ENCODE assay signal across 8 cellular contexts in genomic region chr6:158559895-158560786, GRCh38. TPM values are rescaled to one million over a fixed set of nuclear protein-coding genes. Genes with fewer than 3 reads are reported as not detected.
DNase-seq lines count a peak whose midpoint lies in the region; ATAC-seq and TF ChIP-seq lines count a peak whose summit lies in the region.

Gene TMEM181, plus strand, starts transcription at chr6:158560091. Its CDS starts 134 bp downstream, at chr6:158560225.

- H3K9ac ChIP-seq in NT2/D1 (ENCODE audit: insufficient read length, low read depth) = peak within 1 kb of the TSS; percentile 93

- TF ChIP-seq CTCF in CD8-positive, alpha-beta T cell (IDR thresholded peaks at IDR 0.05) = no peak
- no peak for TF ChIP-seq CTCF in endothelial cell (IDR thresholded peaks at IDR 0.05; ENCODE audit: unreplicated experiment)

- ATAC-seq in CD8-positive, alpha-beta T cell = peak; percentile 89
- ATAC-seq in GM19397 (IDR thresholded peaks at IDR 0.05; ENCODE audit: unreplicated experiment) = peak; percentile 86
- peak; percentile 85 for ATAC-seq in HG03571 (IDR thresholded peaks at IDR 0.05; ENCODE audit: unreplicated experiment)

- intact Hi-C loops in CD8-positive, alpha-beta T cell (cut with DNase I, micrococcal nuclease) = loop anchor here (1.0 to 5.0 kb wide), 7 partner anchors 24 to 1288 kb away; partner anchors contain the start of genes GTF2H5 (in 2 of the 2), SERAC1 (in 2 of the 2) and SYTL3 (in 1 of the 2)

- H3K4me1 Mint-ChIP-seq in CD8-positive, alpha-beta T cell (ENCODE audit: low read depth) = peaks cover 45% of the 10 kb centered on the region
- peaks cover 49% of the 10 kb centered on the region for H3K4me1 Mint-ChIP-seq in endothelial cell (ENCODE audit: unreplicated experiment)

- no peaks in the 10 kb centered on the region for H3K36me3 ChIP-seq in CD8-positive, alpha-beta T cell (ENCODE audit: insufficient read depth, low read length)
- peaks cover 24% of the 10 kb centered on the region for H3K36me3 ChIP-seq in NT2/D1 (ENCODE audit: insufficient read depth, insufficient read length, low read length)

- peaks cover 2% of the 10 kb centered on the region for H3K36me3 Mint-ChIP-seq in CD8-positive, alpha-beta T cell
- peaks cover 8% of the 10 kb centered on the region for H3K36me3 Mint-ChIP-seq in endothelial cell (ENCODE audit: low read depth, unreplicated experiment)

- CTCF ChIA-PET in CD8-positive, alpha-beta T cell (lab: Charles Lee) = interaction anchor here (0.9 kb wide), 1 partner anchor 131 kb away, joined by 3 read pairs; no protein-coding TSS in a partner anchor

- peak within 1 kb of the TSS; percentile 74 for H3K27ac ChIP-seq in CD8-positive, alpha-beta T cell (ENCODE audit: low read depth, low read length)

- no peaks in the 10 kb centered on the region for H3K27me3 Mint-ChIP-seq in CD8-positive, alpha-beta T cell (ENCODE audit: low read depth)
- H3K27me3 Mint-ChIP-seq in endothelial cell (ENCODE audit: unreplicated experiment) = peaks cover 14% of the 10 kb centered on the region

- peak within 1 kb of the TSS; percentile 90 for H3K27ac Mint-ChIP-seq in CD8-positive, alpha-beta T cell
- H3K27ac Mint-ChIP-seq in endothelial cell (ENCODE audit: unreplicated experiment) = peak within 1 kb of the TSS; percentile 83

- DNase-seq in CD8-positive, alpha-beta T cell = peak; percentile 72 to 92 (median 86)
- no peak for DNase-seq in NT2/D1 (ENCODE audit: low read depth, low spot score)
- DNase-seq in activated CD8-positive, alpha-beta memory T cell treated with anti-CD3 and anti-CD28 coated beads, Interleukin-2, amount 50 U/mL, for 4 hours = peak; percentile 92
- DNase-seq in endothelial cell (ENCODE audit: low spot score) = peak; percentile 86
- DNase-seq in middle frontal gyrus (ENCODE audit: extremely low spot score, low spot score) = peak; percentile 88
- peak; percentile 73 to 80 for DNase-seq in stimulated activated CD8-positive, alpha-beta memory T cell treated with anti-CD3 and anti-CD28 coated beads, Interleukin-2, amount 100 ng/mL, for 48 hours (ENCODE audit: low read depth in 2 of 2)

- no peaks in the 10 kb centered on the region for H3K9me3 ChIP-seq in CD8-positive, alpha-beta T cell (ENCODE audit: low read length)
- no peaks in the 10 kb centered on the region for H3K9me3 ChIP-seq in NT2/D1 (ENCODE audit: insufficient read depth, low read length)

- peak within 1 kb of the TSS; percentile 92 for H3K4me3 Mint-ChIP-seq in CD8-positive, alpha-beta T cell
- peak within 1 kb of the TSS; percentile 95 for H3K4me3 Mint-ChIP-seq in endothelial cell (ENCODE audit: unreplicated experiment)

- H3K4me3 ChIP-seq in CD8-positive, alpha-beta T cell (ENCODE audit: low read depth, low read length) = peak within 1 kb of the TSS; percentile 61
- peak within 1 kb of the TSS; percentile 63 for H3K4me3 ChIP-seq in NT2/D1 (ENCODE audit: insufficient read length, low read depth)

- peaks cover 31% of the 10 kb centered on the region for H3K4me1 ChIP-seq in CD8-positive, alpha-beta T cell (ENCODE audit: insufficient read depth, low read length)
- peaks cover 6% of the 10 kb centered on the region for H3K4me1 ChIP-seq in NT2/D1 (ENCODE audit: insufficient read depth, insufficient read length)

- H3K27me3 ChIP-seq in CD8-positive, alpha-beta T cell (ENCODE audit: insufficient read depth, low read length) = no peaks in the 10 kb centered on the region
- no peaks in the 10 kb centered on the region for H3K27me3 ChIP-seq in NT2/D1 (ENCODE audit: insufficient read depth, insufficient read length)

- POLR2A ChIA-PET in CD8-positive, alpha-beta T cell (lab: Charles Lee) = interaction anchor here (1.2 kb wide), 1 partner anchor 93 kb away, joined by 3 read pairs; no protein-coding TSS in a partner anchor

- H3K9me3 Mint-ChIP-seq in CD8-positive, alpha-beta T cell = no peaks in the 10 kb centered on the region
- H3K9me3 Mint-ChIP-seq in endothelial cell (ENCODE audit: unreplicated experiment) = no peaks in the 10 kb centered on the region

RNA-seq across cellular contexts. Expression of gene TMEM181, which starts in this region (rescaled TPM):
- 10 to 100 TPM in 1 of 2 experiments, 1 to 10 TPM in 1; 9.3 to 10.3 TPM for total RNA-seq in CD8-positive, alpha-beta T cell
- total RNA-seq in endothelial cell (ENCODE audit: unreplicated experiment) = 29.5 TPM
